15 cellular contexts compared by ENCODE assay signal in the genomic region with DNA sequence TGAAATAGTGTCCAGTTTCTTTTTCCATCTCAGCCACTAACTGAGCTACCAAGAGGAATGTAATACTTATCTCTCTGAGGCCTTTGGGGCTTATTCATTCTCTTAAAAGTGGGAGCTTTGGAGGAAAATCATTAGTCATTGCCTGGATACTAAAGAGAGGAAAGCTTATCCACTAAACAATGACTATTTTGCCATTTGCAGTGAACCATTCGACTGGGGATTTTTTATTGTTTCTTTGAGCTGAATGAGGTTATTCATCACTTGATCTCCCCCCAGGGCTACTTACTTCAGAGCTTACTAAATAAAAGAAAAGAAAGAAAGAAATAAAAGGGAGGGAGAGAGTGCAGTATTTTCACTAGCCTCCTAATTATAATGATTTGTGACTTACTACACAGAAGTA.
DNase-seq lines count a peak whose midpoint lies in the region; ATAC-seq and TF ChIP-seq lines count a peak whose summit lies in the region.
"Had no signal": no experiment of that assay in that cellular context is flagged by ENCODE, and none has a peak within 500 bp of the region (broad histone marks: within the 10 kb centered on the region; RNA-seq: fewer than 3 reads in every experiment).

No MANE protein-coding gene starts in this region.

- ATAC-seq in HG02678 (IDR thresholded peaks at IDR 0.05; ENCODE audit: unreplicated experiment) (no peak), HG03175 (IDR thresholded peaks at IDR 0.05; ENCODE audit: unreplicated experiment) (no peak)
- ATAC-seq: CD8-positive, alpha-beta T cell; left lobe of liver; naive thymus-derived CD4-positive, alpha-beta T cell; Panc1 had no signal

- in situ Hi-C loops in SK-MEL-5 (cut with HindIII; ENCODE audit: low pct_unique_long_range_greater_than_20kb, low sequenced_read_pairs), result no loop called here

- H3K4me3 ChIP-seq in fibroblast of pulmonary artery (replicated peaks; ENCODE audit: low read depth, low read length) (no peak overlapping the region), retinal pigment epithelial cell (ENCODE audit: low read length) (no peak overlapping the region)
- H3K4me3 ChIP-seq: skin epidermis had no signal

- peak; percentile 69 for DNase-seq in H4 (ENCODE audit: low spot score)
- DNase-seq in SK-MEL-5 (ENCODE audit: low read depth, low spot score), result peak; percentile 86
- DNase-seq in fibroblast of pulmonary artery (ENCODE audit: low read depth), result peak; percentile 11
- peak; percentile 15 for DNase-seq in retinal pigment epithelial cell (ENCODE audit: low read depth)
- DNase-seq in NCI-H1436 (lab: John Stamatoyannopoulos, UW), result no peak
- no peak for DNase-seq in NCI-H2171 treated with DMSO at 0.1 percent for 48 hours (lab: John Stamatoyannopoulos, UW)
- DNase-seq: activated CD4-positive, alpha-beta T cell treated with anti-CD3 and anti-CD28 coated beads, Interleukin-2, amount 50 U/mL, for 4 hours; CD8-positive, alpha-beta T cell; naive thymus-derived CD4-positive, alpha-beta T cell; NCI-H1092 had no signal

- no peak for TF ChIP-seq CTCF in fibroblast of pulmonary artery (IDR thresholded peaks at IDR 0.05; ENCODE audit: low read length, missing control alignments)
- TF ChIP-seq CTCF in retinal pigment epithelial cell (conservative IDR thresholded peaks at IDR 0.05; ENCODE audit: low read depth, low read length), result no peak

Comparison
In these comparisons a context has a peak if more than half of its experiments do, and no peak if none do; other contexts are left out.
1. DNase-seq: peak in H4 (single experiment), SK-MEL-5 (single experiment), fibroblast of pulmonary artery (single experiment) and retinal pigment epithelial cell (single experiment); none in NCI-H1436 (single experiment) and NCI-H2171 treated with DMSO at 0.1 percent for 48 hours (single experiment).